21 cellular contexts compared by ENCODE assay signal in the genomic region with DNA sequence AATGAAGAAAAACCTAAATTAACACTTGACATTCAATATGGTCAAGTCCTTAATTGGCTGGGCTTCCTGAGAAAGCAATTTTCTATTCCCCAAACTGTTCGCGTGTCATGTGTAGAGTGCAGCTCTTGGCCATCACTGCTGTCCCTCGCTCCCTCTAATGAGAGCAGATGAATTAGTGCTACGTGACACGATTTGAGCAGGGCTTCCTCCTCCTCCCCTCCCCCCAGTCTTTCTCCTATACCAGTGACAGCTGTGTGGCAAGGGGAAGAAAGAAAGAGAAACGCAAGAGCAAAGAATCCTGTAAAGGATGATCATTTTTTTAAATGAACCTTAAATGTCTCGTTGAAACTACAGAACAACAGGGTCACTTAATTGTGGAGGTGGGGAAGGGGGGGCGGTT.
DNase-seq lines count a peak whose midpoint lies in the region; ATAC-seq and TF ChIP-seq lines count a peak whose summit lies in the region.
"Had no signal": no experiment of that assay in that cellular context is flagged by ENCODE, and none has a peak within 500 bp of the region (broad histone marks: within the 10 kb centered on the region; RNA-seq: fewer than 3 reads in every experiment).

No MANE protein-coding gene starts in this region.

- H2AFZ ChIP-seq in smooth muscle cell (ENCODE audit: low read depth), result no peak overlapping the region

- BruUV-seq in Panc1 (replicated peaks; lab: Mats Ljungman, UMichigan), result no TSS peak

- H3F3A ChIP-seq in smooth muscle cell (ENCODE audit: low read depth), result peaks cover 3% of the 10 kb centered on the region

- no peak for TF ChIP-seq CTCF in Panc1 (IDR thresholded peaks at IDR 0.05)
- TF ChIP-seq CTCF in smooth muscle cell (IDR thresholded peaks at IDR 0.05; ENCODE audit: borderline replicate concordance, insufficient read depth, poor library complexity, severe bottlenecking), result no peak

- H3K9me3 ChIP-seq in Panc1 (ENCODE audit: control insufficient read depth, insufficient read depth, low read depth, low read length), result no peaks in the 10 kb centered on the region
- no peaks in the 10 kb centered on the region for H3K9me3 ChIP-seq in smooth muscle cell (replicated peaks; ENCODE audit: low read depth)
- H3K9me3 ChIP-seq: SJSA1, testis had no signal

- in situ Hi-C loops in Panc1 (cut with HindIII; ENCODE audit: low pct_unique_long_range_greater_than_20kb, low sequenced_read_pairs), result no loop called here

- no peak overlapping the region for H3K9ac ChIP-seq in smooth muscle cell (ENCODE audit: low read depth)

- H3K27me3 ChIP-seq in Panc1 (ENCODE audit: control insufficient read depth, insufficient read depth, low read length) (no peaks in the 10 kb centered on the region), smooth muscle cell (ENCODE audit: low read depth) (no peaks in the 10 kb centered on the region)
- H3K27me3 ChIP-seq: SJSA1, testis had no signal

- H3K4me3 ChIP-seq in Panc1 (ENCODE audit: low read depth in 2 of 2, low read length in 2 of 2), result peak overlapping the region in 1 of 2 experiments; percentile 29; a peak in 2 of 4 replicates
- no peak overlapping the region for H3K4me3 ChIP-seq in smooth muscle cell
- H3K4me3 ChIP-seq: SJSA1, testis had no signal

- no peaks in the 10 kb centered on the region for H4K20me1 ChIP-seq in smooth muscle cell (ENCODE audit: low read depth)

- H3K79me2 ChIP-seq in smooth muscle cell (ENCODE audit: low read depth), result no peaks in the 10 kb centered on the region

- POLR2A ChIA-PET in Panc1 (lab: Charles Lee), result no interaction called here

- H3K4me2 ChIP-seq in smooth muscle cell, result peak overlapping the region; percentile 25

- DNase-seq in NCI-H1436 (lab: John Stamatoyannopoulos, UW) (peak; percentile 37), Panc1 (ENCODE audit: low read depth, low spot score) (no peak), left kidney (ENCODE audit: low read depth, low spot score) (peak; percentile 73), smooth muscle cell (lab: John Stamatoyannopoulos, UW; ENCODE audit: unreplicated experiment) (no peak), foreskin melanocyte (no peak), caudate nucleus (lab: John Stamatoyannopoulos, UW) (no peak)
- DNase-seq: activated CD4-positive, alpha-beta T cell treated with anti-CD3 and anti-CD28 coated beads for 36 hours; activated effector memory CD4-positive, alpha-beta T cell treated with anti-CD3 and anti-CD28 coated beads, Interleukin-2, amount 50 U/mL, for 16 hours; AML-193; amygdala; Calu3; GF-D8; hippocampal formation; KG1; NCI-H1048; posterior cingulate gyrus; T1000; testis had no signal

- WGBS in smooth muscle cell (ENCODE audit: low lambda C conversion rate), result 28% methylated on average over 8 of the region's 8 CpGs

- H3K27ac ChIP-seq in Panc1 (ENCODE audit: low read length), result peak overlapping the region; percentile 84
- no peak overlapping the region for H3K27ac ChIP-seq in smooth muscle cell (ENCODE audit: low read depth)
- H3K27ac ChIP-seq in caudate nucleus (ENCODE audit: low read depth, low read length), result no peak overlapping the region
- H3K27ac ChIP-seq: HL-60, SJSA1, testis had no signal

- no peaks in the 10 kb centered on the region for H3K36me3 ChIP-seq in Panc1 (ENCODE audit: control insufficient read depth, insufficient read depth, low read length)
- H3K36me3 ChIP-seq in smooth muscle cell (ENCODE audit: low read depth), result no peaks in the 10 kb centered on the region
- H3K36me3 ChIP-seq: SJSA1 had no signal

- intact Hi-C loops in Panc1 (cut with micrococcal nuclease; ENCODE audit: unreplicated experiment), result no loop called here

- H3K4me1 ChIP-seq in Panc1 (ENCODE audit: control insufficient read depth, insufficient read depth, low read length), result peaks cover 14% of the 10 kb centered on the region
- peaks cover 40% of the 10 kb centered on the region for H3K4me1 ChIP-seq in smooth muscle cell (ENCODE audit: low read depth)
- H3K4me1 ChIP-seq: testis had no signal

- CTCF ChIA-PET in Panc1 (lab: Charles Lee), result no interaction called here

- peak; percentile 53; the same call in 1 of the 2 replicates for ATAC-seq in Panc1
- ATAC-seq in HG02884 (IDR thresholded peaks at IDR 0.05; ENCODE audit: unreplicated experiment), result no peak
- ATAC-seq: activated CD4-positive, alpha-beta T cell treated with anti-CD3 and anti-CD28 coated beads for 36 hours had no signal

Comparison
In these comparisons a context has a peak if more than half of its experiments do, and no peak if none do; other contexts are left out.
1. DNase-seq: peak in NCI-H1436 (single experiment) and left kidney (single experiment); none in Panc1 (single experiment), smooth muscle cell (single experiment), foreskin melanocyte (single experiment) and caudate nucleus (0 of 61).